Comparison of ENCODE assay signal across 8 cellular contexts in the genomic region with DNA sequence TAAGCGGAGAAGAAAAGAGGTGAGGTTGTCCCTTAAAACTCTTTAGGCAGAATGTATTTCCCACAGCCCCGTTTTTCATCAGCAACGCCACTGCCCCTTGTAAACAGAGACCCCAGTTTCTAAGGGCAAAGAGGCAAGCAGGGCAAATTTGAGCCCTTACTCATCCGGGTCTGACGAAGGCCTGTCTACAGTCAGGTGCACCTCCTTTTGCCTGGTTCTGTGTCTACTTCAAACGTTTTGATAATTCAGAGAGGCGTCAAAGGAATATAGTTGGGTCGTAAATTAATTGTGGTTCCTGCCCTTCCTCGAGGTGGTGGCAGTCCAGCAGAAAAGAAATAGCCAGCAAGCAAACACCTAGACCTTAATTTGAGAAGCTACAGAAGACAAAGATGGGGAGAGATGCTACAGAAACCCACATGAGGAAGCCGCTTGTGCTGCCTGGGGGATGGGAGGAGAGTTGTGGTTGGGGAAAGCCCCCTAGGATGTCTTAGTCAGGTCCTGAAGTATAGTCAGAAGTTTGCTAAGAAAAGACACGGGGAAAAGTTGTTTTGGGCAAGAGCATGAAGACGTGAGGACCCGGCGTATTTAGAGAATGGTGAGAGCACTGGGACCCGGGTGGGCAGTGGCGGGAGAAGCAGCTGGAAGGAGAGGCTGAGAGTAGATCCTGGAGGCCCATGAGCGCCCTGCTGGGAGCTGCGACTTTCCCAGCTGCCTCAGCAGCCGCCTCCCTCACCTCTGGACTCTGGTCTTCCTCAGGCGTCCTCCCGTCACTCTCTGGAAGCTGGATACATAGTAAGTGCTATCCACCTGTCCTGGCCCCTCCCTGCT. TPM values are rescaled to one million over a fixed set of nuclear protein-coding genes. Genes with fewer than 3 reads are reported as not detected.
A peak's percentile ranks its signal among the peaks of the same experiment; 100 is the strongest.
DNase-seq lines count a peak whose midpoint lies in the region; ATAC-seq and TF ChIP-seq lines count a peak whose summit lies in the region.

No MANE protein-coding gene starts in this region.

- 72% methylated on average over 21 of the region's 21 CpGs for WGBS in hepatocyte (ENCODE audit: low lambda C conversion rate, missing lambda C conversion rate)

- H3K27ac ChIP-seq in C4-2B (peak overlapping the region; percentile 94), hepatocyte (peak overlapping the region; percentile 95)

- DNase-seq in NK-92 treated with Interleukin-12 subunit alpha and Interleukin-12 subunit beta, amount 100 ng/mL, for 24 hours (lab: John Stamatoyannopoulos, UW) = peak; percentile 56
- peak; percentile 75 for DNase-seq in activated T-helper 9 cell treated with anti-CD3 and anti-CD28 coated beads, Interleukin-2, amount 50 U/mL, for 16 hours (ENCODE audit: low read depth)
- DNase-seq in hepatocyte (ENCODE audit: low spot score) (peak; percentile 68), NCI-H345 (lab: John Stamatoyannopoulos, UW) (no peak)
- peak; percentile 76 for DNase-seq in stimulated activated CD4-positive, alpha-beta T cell treated with anti-CD3 and anti-CD28 coated beads, Interleukin-2, amount 100 ng/mL, for 4 hours (ENCODE audit: low read depth)

- H3K4me1 ChIP-seq in hepatocyte (ENCODE audit: insufficient read depth) = peaks cover 25% of the 10 kb centered on the region

- peak overlapping the region; percentile 96 for H3K4me2 ChIP-seq in hepatocyte

- H3K4me3 ChIP-seq in hepatocyte = peak overlapping the region; percentile 20

- ATAC-seq in HG02588 (IDR thresholded peaks at IDR 0.05; ENCODE audit: unreplicated experiment) (no peak), GM18861 (IDR thresholded peaks at IDR 0.05; ENCODE audit: unreplicated experiment) (no peak)

- H3K9me3 ChIP-seq in hepatocyte (ENCODE audit: low read depth) = no peaks in the 10 kb centered on the region

- H3K27me3 ChIP-seq in hepatocyte = no peaks in the 10 kb centered on the region

- H4K20me1 ChIP-seq in hepatocyte (ENCODE audit: insufficient read depth, poor library complexity, severe bottlenecking) = peaks cover 56% of the 10 kb centered on the region

- TF ChIP-seq CTCF in C4-2B (conservative IDR thresholded peaks at IDR 0.05) (no peak), hepatocyte (IDR thresholded peaks at IDR 0.05; ENCODE audit: poor library complexity) (no peak)

- no peaks in the 10 kb centered on the region for H3K36me3 ChIP-seq in hepatocyte (replicated peaks; ENCODE audit: insufficient read depth, low read depth)

- no peak overlapping the region for H2AFZ ChIP-seq in hepatocyte

- H3K9me2 ChIP-seq in hepatocyte (replicated peaks; ENCODE audit: insufficient read depth) = no peaks in the 10 kb centered on the region

- H3K79me2 ChIP-seq in hepatocyte = peaks cover 50% of the 10 kb centered on the region

RNA-seq across cellular contexts. Expression of gene FBRS, which starts 2.4 kb away (rescaled TPM):
- total RNA-seq in hepatocyte = 18.5 and 22.9 TPM in 2 replicates
- polyA plus RNA-seq in hepatocyte = 22.1 and 25.5 TPM in 2 replicates

RNA-seq across cellular contexts. Expression of gene PRR14, which starts 9.9 kb away (rescaled TPM):
- total RNA-seq in hepatocyte = 6.6 and 8.1 TPM in 2 replicates
- polyA plus RNA-seq in hepatocyte = 18.7 and 20.0 TPM in 2 replicates

RNA-seq across cellular contexts. Expression of gene SRCAP, which starts 38.3 kb away (rescaled TPM):
- 9.6 and 15.3 TPM in 2 replicates for total RNA-seq in hepatocyte
- 29.3 and 33.6 TPM in 2 replicates for polyA plus RNA-seq in hepatocyte

RNA-seq across cellular contexts. Expression of gene ZNF689, which starts 50.4 kb away (rescaled TPM):
- total RNA-seq in hepatocyte = 7.1 and 8.0 TPM in 2 replicates
- polyA plus RNA-seq in hepatocyte = 5.6 and 8.7 TPM in 2 replicates
